Comparison of ENCODE assay signal across 12 cellular contexts in the genomic region with DNA sequence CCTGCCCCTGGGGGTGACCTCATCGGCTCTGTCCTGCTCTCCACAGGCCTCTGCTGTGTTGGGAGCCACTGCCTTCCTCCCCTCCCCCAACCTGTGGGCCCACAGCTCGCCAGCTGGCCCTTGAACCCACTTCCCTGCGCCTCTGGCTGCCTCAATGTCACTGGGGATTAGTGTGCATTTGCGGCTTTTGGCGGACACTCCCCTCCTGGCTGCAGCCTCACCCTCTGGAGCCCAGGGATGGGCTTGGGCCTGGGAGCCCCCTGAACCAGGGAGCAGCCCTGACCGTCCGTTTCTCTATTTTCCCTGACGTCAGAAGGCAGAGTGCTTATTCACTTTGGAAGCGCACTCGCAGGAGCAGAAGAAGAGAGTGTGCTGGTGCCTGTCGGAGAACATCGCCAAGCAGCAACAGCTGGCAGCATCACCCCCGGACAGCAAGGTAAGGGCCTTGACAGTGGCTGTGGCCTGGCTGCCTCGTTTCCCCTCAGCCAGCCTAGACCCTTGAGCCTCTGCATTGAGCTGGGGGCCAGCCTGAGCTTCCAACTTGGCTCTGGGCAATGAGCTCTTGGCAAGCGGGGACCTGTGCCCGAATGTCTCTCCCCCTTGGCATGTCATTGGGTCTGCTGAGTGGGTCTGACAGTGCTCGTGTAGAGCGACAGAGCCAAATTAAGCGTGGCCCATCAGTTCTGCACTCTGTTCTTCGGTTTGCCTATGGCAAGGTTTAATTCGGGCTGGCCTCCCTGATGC.
DNase-seq lines count a peak whose midpoint lies in the region; ATAC-seq, FAIRE-seq and TF ChIP-seq lines count a peak whose summit lies in the region.
"Had no signal": no experiment of that assay in that cellular context is flagged by ENCODE, and none has a peak within 500 bp of the region (broad histone marks: within the 10 kb centered on the region; RNA-seq: fewer than 3 reads in every experiment).

No MANE protein-coding gene starts in this region.

- intact Hi-C loops in dendritic cell treated with granulocyte-macrophage colony-stimulating factor and Interleukin-4, amounts not matched to agents 40 ng/mL and 50 ng/mL, for 4 days (cut with micrococcal nuclease), result no loop called here
- intact Hi-C loops in kidney (cut with DNase I), result no loop called here
- intact Hi-C loops in sciatic nerve (cut with DNase I), result no loop called here

- H3K9me3 Mint-ChIP-seq in dendritic cell treated with granulocyte-macrophage colony-stimulating factor and Interleukin-4, amounts not matched to agents 40 ng/mL and 50 ng/mL, for 4 days, result no peaks in the 10 kb centered on the region
- H3K9me3 Mint-ChIP-seq: HFFc6 had no signal

- no peak for TF ChIP-seq POLR2A in NB4 (IDR thresholded peaks at IDR 0.05; ENCODE audit: extremely low read depth, insufficient read length)

- peaks cover 44% of the 10 kb centered on the region for H3K4me1 Mint-ChIP-seq in dendritic cell treated with granulocyte-macrophage colony-stimulating factor and Interleukin-4, amounts not matched to agents 40 ng/mL and 50 ng/mL, for 4 days (ENCODE audit: low read depth)

- H3K4me3 Mint-ChIP-seq in dendritic cell treated with granulocyte-macrophage colony-stimulating factor and Interleukin-4, amounts not matched to agents 40 ng/mL and 50 ng/mL, for 4 days, result no peak overlapping the region
- H3K4me3 Mint-ChIP-seq: HFFc6 had no signal

- H3K27ac Mint-ChIP-seq in dendritic cell treated with granulocyte-macrophage colony-stimulating factor and Interleukin-4, amounts not matched to agents 40 ng/mL and 50 ng/mL, for 4 days, result peak overlapping the region; percentile 55
- H3K27ac Mint-ChIP-seq: HFFc6 had no signal

- H3K27ac ChIP-seq in kidney (ENCODE audit: low read depth in 2 of 2, low read length in 2 of 2), result peak overlapping the region in 1 of 2 donors; percentile 27
- H3K27ac ChIP-seq: VCaP had no signal

- TF ChIP-seq CTCF in NB4 (IDR thresholded peaks at IDR 0.05; ENCODE audit: low read depth, low read length), result no peak
- TF ChIP-seq CTCF in kidney (IDR thresholded peaks at IDR 0.05; ENCODE audit: borderline replicate concordance, extremely low read depth, insufficient read depth), result no peak

- H3K4me3 ChIP-seq in NB4 (ENCODE audit: low read depth, low read length), result no peak overlapping the region
- H3K4me3 ChIP-seq in kidney (ENCODE audit: low read length in 2 of 2), result no peak overlapping the region
- H3K4me3 ChIP-seq: upper lobe of left lung had no signal

- peaks cover 20 to 25% of the 10 kb centered on the region in 2 donors for H3K36me3 ChIP-seq in kidney (ENCODE audit: control insufficient read depth in 1 of 2, insufficient read depth in 2 of 2, low read length in 2 of 2)

- no peaks in the 10 kb centered on the region for H3K9me3 ChIP-seq in kidney (ENCODE audit: control insufficient read depth in 1 of 2, low read length in 2 of 2)
- H3K9me3 ChIP-seq: upper lobe of left lung had no signal

- DNase-seq in NB4 (ENCODE audit: low read depth) (peak; percentile 81), kidney (peak; percentile 89), sciatic nerve (ENCODE audit: low spot score) (peak; percentile 73), H4 (ENCODE audit: low spot score) (no peak)
- DNase-seq in activated CD8-positive, alpha-beta memory T cell treated with anti-CD3 and anti-CD28 coated beads, Interleukin-2, amount 50 U/mL, for 48 hours, result no peak
- DNase-seq: HFFc6, NCI-H69, upper lobe of left lung had no signal

- H3K9ac ChIP-seq in kidney (ENCODE audit: low read length in 2 of 2), result peak overlapping the region in 1 of 2 donors; percentile 10

- peaks cover 4 to 20% of the 10 kb centered on the region in 2 donors for H3K4me1 ChIP-seq in kidney (ENCODE audit: control insufficient read depth in 1 of 2, insufficient read depth in 1 of 2, low read depth in 1 of 2, low read length in 2 of 2)

- no peak for FAIRE-seq in kidney (lab: Jason Lieb, UNC)

- ATAC-seq in sciatic nerve, result peak; percentile 85
- no peak for ATAC-seq in HG03025 (IDR thresholded peaks at IDR 0.05; ENCODE audit: low FRiP score, unreplicated experiment)
- no peak for ATAC-seq in GM21367 (IDR thresholded peaks at IDR 0.05; ENCODE audit: unreplicated experiment)

- no peaks in the 10 kb centered on the region for H3K27me3 Mint-ChIP-seq in dendritic cell treated with granulocyte-macrophage colony-stimulating factor and Interleukin-4, amounts not matched to agents 40 ng/mL and 50 ng/mL, for 4 days

- H3K36me3 Mint-ChIP-seq in dendritic cell treated with granulocyte-macrophage colony-stimulating factor and Interleukin-4, amounts not matched to agents 40 ng/mL and 50 ng/mL, for 4 days (ENCODE audit: low read depth), result no peaks in the 10 kb centered on the region

Comparison
In these comparisons a context has a peak if more than half of its experiments do, and no peak if none do; other contexts are left out.
1. DNase-seq: peak in NB4 (single experiment), kidney (single experiment) and sciatic nerve (single experiment); none in H4 (single experiment) and activated CD8-positive, alpha-beta memory T cell treated with anti-CD3 and anti-CD28 coated beads, Interleukin-2, amount 50 U/mL, for 48 hours (single experiment).